In the genomic region with DNA sequence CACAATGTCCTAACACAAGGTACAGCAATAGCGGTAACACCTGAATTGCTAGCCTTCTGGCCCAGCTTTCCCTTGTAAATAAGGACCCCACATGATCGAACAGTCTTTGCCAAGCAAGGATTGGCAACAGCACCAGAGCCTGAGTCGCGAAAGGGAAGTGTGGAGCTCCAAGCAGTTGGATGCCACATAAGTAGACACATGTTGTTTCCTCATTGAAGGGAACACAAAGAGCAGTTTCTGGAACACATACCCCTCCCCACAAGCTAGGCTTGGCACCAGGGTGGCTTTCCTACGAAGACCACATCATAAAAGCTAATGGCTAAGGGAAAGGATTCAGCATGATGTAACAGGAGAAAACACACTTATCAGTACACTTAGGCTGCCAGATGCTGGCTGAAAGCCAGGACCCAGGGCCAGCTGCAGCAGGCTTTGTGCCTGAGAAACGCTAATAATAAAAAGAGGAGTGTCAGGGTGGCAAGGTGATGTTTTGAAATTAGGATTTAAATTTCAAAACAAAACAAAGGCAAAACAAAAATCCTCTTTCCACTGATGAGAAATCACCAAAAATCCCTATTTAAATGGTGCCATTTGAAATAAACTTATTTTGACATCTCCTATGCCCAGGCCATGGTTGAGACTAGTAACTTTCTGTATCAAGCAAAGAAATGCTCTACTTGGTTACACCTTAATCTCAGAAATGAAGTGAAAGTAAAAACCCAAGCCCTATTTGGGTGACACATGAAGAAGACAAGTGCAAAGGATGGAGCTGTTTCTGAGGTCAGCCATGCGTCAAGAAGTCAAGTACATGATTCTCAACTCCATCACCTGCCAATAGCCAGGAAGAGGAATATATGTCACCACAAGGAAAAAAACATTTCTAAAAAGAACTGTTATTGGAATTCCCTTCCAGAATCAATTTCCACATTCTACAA, we compare ENCODE assay signal across 8 cellular contexts. TPM values are rescaled to one million over a fixed set of nuclear protein-coding genes. Genes with fewer than 3 reads are reported as not detected.
DNase-seq lines count a peak whose midpoint lies in the region; ATAC-seq and TF ChIP-seq lines count a peak whose summit lies in the region.

No MANE protein-coding gene starts in this region.

- 19% methylated on average over 7 of the region's 7 CpGs for WGBS in suprapubic skin

- DNase-seq in DMS153 (lab: John Stamatoyannopoulos, UW): peak; percentile 99
- DNase-seq in NCI-H524 treated with DMSO at 0.1 percent for 48 hours (lab: John Stamatoyannopoulos, UW): peak; percentile 53
- peak; percentile 64 for DNase-seq in brain microvascular endothelial cell
- peak; percentile 42 for DNase-seq in kidney glomerular epithelial cell (lab: John Stamatoyannopoulos, UW)
- DNase-seq in suprapubic skin (ENCODE audit: low spot score in 2 of 2): peak; percentile 86 to 88
- no peak for DNase-seq in activated CD4-positive, alpha-beta T cell treated with anti-CD3 and anti-CD28 coated beads for 4 hours
- no peak for DNase-seq in activated T-helper 2 cell treated with anti-CD3 and anti-CD28 coated beads, Interferon-gamma antibody, Interleukin-2, Interleukin-4, amounts not matched to agents 10 μg/mL and 5 μg/mL and 100 μg/mL, durations not matched to agents 14 hours and 24 hours and 36 hours (ENCODE audit: low spot score)

- no peaks in the 10 kb centered on the region for H3K27me3 ChIP-seq in brain microvascular endothelial cell (replicated peaks)
- no peaks in the 10 kb centered on the region for H3K27me3 ChIP-seq in suprapubic skin

- ATAC-seq in HG02678 (IDR thresholded peaks at IDR 0.05; ENCODE audit: unreplicated experiment): peak; percentile 60

- H3K9me3 Mint-ChIP-seq in activated T-helper 2 cell treated with anti-CD3 and anti-CD28 coated beads, Interferon-gamma antibody, Interleukin-2, Interleukin-4, amounts not matched to agents 10 μg/mL and 5 μg/mL and 100 μg/mL, durations not matched to agents 14 hours and 24 hours and 36 hours: no peaks in the 10 kb centered on the region

- no peak for TF ChIP-seq POLR2A in suprapubic skin (IDR thresholded peaks at IDR 0.05)

- H3K9me3 ChIP-seq in suprapubic skin: no peaks in the 10 kb centered on the region

- no peaks in the 10 kb centered on the region for H3K27me3 Mint-ChIP-seq in activated T-helper 2 cell treated with anti-CD3 and anti-CD28 coated beads, Interferon-gamma antibody, Interleukin-2, Interleukin-4, amounts not matched to agents 10 μg/mL and 5 μg/mL and 100 μg/mL, durations not matched to agents 14 hours and 24 hours and 36 hours (ENCODE audit: low read depth)

- H3K27ac ChIP-seq in brain microvascular endothelial cell: no peak overlapping the region
- peak overlapping the region; percentile 83 for H3K27ac ChIP-seq in suprapubic skin

- in situ Hi-C loops in brain microvascular endothelial cell (cut with HindIII; ENCODE audit: low pct_ligation_motif_present, low sequenced_read_pairs): no loop called here

- H3K36me3 Mint-ChIP-seq in activated T-helper 2 cell treated with anti-CD3 and anti-CD28 coated beads, Interferon-gamma antibody, Interleukin-2, Interleukin-4, amounts not matched to agents 10 μg/mL and 5 μg/mL and 100 μg/mL, durations not matched to agents 14 hours and 24 hours and 36 hours (ENCODE audit: low read depth): peaks cover 29% of the 10 kb centered on the region

- no peak for TF ChIP-seq EP300 in suprapubic skin (IDR thresholded peaks at IDR 0.05)

- H3K4me3 ChIP-seq in brain microvascular endothelial cell (ENCODE audit: low read depth, low read length) (no peak overlapping the region), suprapubic skin (no peak overlapping the region)

- peaks cover 9% of the 10 kb centered on the region for H3K4me1 Mint-ChIP-seq in activated T-helper 2 cell treated with anti-CD3 and anti-CD28 coated beads, Interferon-gamma antibody, Interleukin-2, Interleukin-4, amounts not matched to agents 10 μg/mL and 5 μg/mL and 100 μg/mL, durations not matched to agents 14 hours and 24 hours and 36 hours (ENCODE audit: low read depth)

- peaks cover 14% of the 10 kb centered on the region for H3K36me3 ChIP-seq in brain microvascular endothelial cell (replicated peaks)
- peaks cover 28% of the 10 kb centered on the region for H3K36me3 ChIP-seq in suprapubic skin

- intact Hi-C loops in activated T-helper 2 cell treated with anti-CD3 and anti-CD28 coated beads, Interferon-gamma antibody, Interleukin-2, Interleukin-4, amounts not matched to agents 10 μg/mL and 5 μg/mL and 100 μg/mL, durations not matched to agents 14 hours and 24 hours and 36 hours (cut with micrococcal nuclease): no loop called here

- H3K4me3 Mint-ChIP-seq in activated T-helper 2 cell treated with anti-CD3 and anti-CD28 coated beads, Interferon-gamma antibody, Interleukin-2, Interleukin-4, amounts not matched to agents 10 μg/mL and 5 μg/mL and 100 μg/mL, durations not matched to agents 14 hours and 24 hours and 36 hours (ENCODE audit: low read depth): no peak overlapping the region

- TF ChIP-seq CTCF in brain microvascular endothelial cell (IDR thresholded peaks at IDR 0.05; ENCODE audit: low read depth, low read length, missing control alignments) (no peak), suprapubic skin (IDR thresholded peaks at IDR 0.05) (no peak)

- H3K27ac Mint-ChIP-seq in activated T-helper 2 cell treated with anti-CD3 and anti-CD28 coated beads, Interferon-gamma antibody, Interleukin-2, Interleukin-4, amounts not matched to agents 10 μg/mL and 5 μg/mL and 100 μg/mL, durations not matched to agents 14 hours and 24 hours and 36 hours: no peak overlapping the region

- peaks cover 66% of the 10 kb centered on the region for H3K4me1 ChIP-seq in suprapubic skin

RNA-seq across cellular contexts. Expression of a gene that starts 11.9 kb away (rescaled TPM):
- 10 to 100 TPM in 2 of 4 donors, 1 to 10 TPM in 2; 5.2 to 20.4 (median 12.7) TPM for total RNA-seq in suprapubic skin
- total RNA-seq in activated T-helper 2 cell treated with anti-CD3 and anti-CD28 coated beads, Interferon-gamma antibody, Interleukin-2, Interleukin-4, amounts not matched to agents 10 μg/mL and 5 μg/mL and 100 μg/mL, durations not matched to agents 14 hours and 24 hours and 36 hours: 3.2 and 3.9 TPM in 2 replicates

RNA-seq across cellular contexts. Expression of a gene that starts 36.4 kb away (rescaled TPM):
- total RNA-seq in suprapubic skin: 10 to 100 TPM; 33.0 to 83.8 (median 45.7) TPM
- 6.4 and 7.5 TPM in 2 replicates for total RNA-seq in activated T-helper 2 cell treated with anti-CD3 and anti-CD28 coated beads, Interferon-gamma antibody, Interleukin-2, Interleukin-4, amounts not matched to agents 10 μg/mL and 5 μg/mL and 100 μg/mL, durations not matched to agents 14 hours and 24 hours and 36 hours

Comparison
In these comparisons a context has a peak if more than half of its experiments do, and no peak if none do; other contexts are left out.
1. DNase-seq: peak in DMS153 (single experiment), NCI-H524 treated with DMSO at 0.1 percent for 48 hours (single experiment), brain microvascular endothelial cell (single experiment), kidney glomerular epithelial cell (single experiment) and suprapubic skin (2 of 2); none in activated CD4-positive, alpha-beta T cell treated with anti-CD3 and anti-CD28 coated beads for 4 hours (0 of 2) and activated T-helper 2 cell treated with anti-CD3 and anti-CD28 coated beads, Interferon-gamma antibody, Interleukin-2, Interleukin-4, amounts not matched to agents 10 μg/mL and 5 μg/mL and 100 μg/mL, durations not matched to agents 14 hours and 24 hours and 36 hours (single experiment).